8 cellular contexts compared by ENCODE assay signal in the genomic region with DNA sequence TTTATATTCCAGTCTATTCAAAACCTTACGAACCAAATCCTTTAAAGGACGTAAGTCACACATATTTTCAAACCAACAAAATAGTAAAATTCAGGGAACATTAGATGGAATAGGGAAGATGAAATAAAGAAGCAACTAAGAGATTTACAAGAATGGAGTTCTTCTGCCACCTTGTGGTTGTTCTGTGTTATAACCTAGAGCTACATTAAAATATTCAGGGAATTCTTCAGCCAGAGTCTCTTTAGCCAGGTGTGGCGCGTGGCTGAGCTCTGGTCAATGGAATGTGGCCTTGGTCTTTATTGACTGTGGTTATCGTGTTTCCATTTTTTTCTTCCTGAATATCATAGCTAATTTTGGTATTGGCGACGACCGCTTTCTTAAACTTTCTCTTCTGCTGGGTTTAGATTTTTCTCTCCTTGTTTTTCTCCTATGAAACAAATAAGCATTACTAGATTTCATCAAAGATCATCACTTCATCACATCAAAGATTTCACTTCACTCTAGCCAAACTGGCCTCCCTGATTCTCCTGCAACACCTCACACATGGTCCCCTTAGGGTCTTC.
DNase-seq lines count a peak whose midpoint lies in the region; ATAC-seq and TF ChIP-seq lines count a peak whose summit lies in the region.

No MANE protein-coding gene starts in this region.

- no peak overlapping the region for H3K9ac ChIP-seq in smooth muscle cell (ENCODE audit: low read depth)

- no peaks in the 10 kb centered on the region for H3K9me3 ChIP-seq in smooth muscle cell (replicated peaks; ENCODE audit: low read depth)

- H4K20me1 ChIP-seq in smooth muscle cell (ENCODE audit: low read depth) = no peaks in the 10 kb centered on the region

- H2AFZ ChIP-seq in smooth muscle cell (ENCODE audit: low read depth) = no peak overlapping the region

- H3K4me3 ChIP-seq in astrocyte of the cerebellum (ENCODE audit: low read depth, low read length) (no peak overlapping the region), smooth muscle cell (no peak overlapping the region)

- no peaks in the 10 kb centered on the region for H3K4me1 ChIP-seq in smooth muscle cell (ENCODE audit: low read depth)

- H3K36me3 ChIP-seq in smooth muscle cell (ENCODE audit: low read depth) = no peaks in the 10 kb centered on the region

- H3K27me3 ChIP-seq in smooth muscle cell (ENCODE audit: low read depth) = no peaks in the 10 kb centered on the region

- no peaks in the 10 kb centered on the region for H3K79me2 ChIP-seq in smooth muscle cell (ENCODE audit: low read depth)

- H3F3A ChIP-seq in smooth muscle cell (ENCODE audit: low read depth) = no peaks in the 10 kb centered on the region

- peak; percentile 48 for TF ChIP-seq CTCF in astrocyte of the cerebellum (IDR thresholded peaks at IDR 0.05; ENCODE audit: low read depth, low read length, missing control alignments)
- TF ChIP-seq CTCF in smooth muscle cell (IDR thresholded peaks at IDR 0.05; ENCODE audit: borderline replicate concordance, insufficient read depth, poor library complexity, severe bottlenecking) = peak; percentile 75

- DNase-seq in Daoy (ENCODE audit: low read depth) = peak; percentile 51
- DNase-seq in NCI-H446 treated with DMSO at 0.1 percent for 48 hours (lab: John Stamatoyannopoulos, UW) = peak; percentile 69
- DNase-seq in astrocyte of the cerebellum (ENCODE audit: low read depth) = peak; percentile 62
- DNase-seq in iPS DF 19.7 (ENCODE audit: low read depth, low spot score) = peak; percentile 33
- no peak for DNase-seq in smooth muscle cell (lab: John Stamatoyannopoulos, UW; ENCODE audit: unreplicated experiment)
- no peak for DNase-seq in stimulated activated CD4-positive, alpha-beta T cell treated with anti-CD3 and anti-CD28 coated beads, Interleukin-4, amount 100 ng/mL, for 24 hours
- no peak for DNase-seq in activated CD4-positive, CD25-positive, alpha-beta regulatory T cell treated with anti-CD3 and anti-CD28 coated beads, Interleukin-2, amount 50 U/mL, for 72 hours

- H3K4me2 ChIP-seq in smooth muscle cell = no peak overlapping the region

- peak; percentile 57 for ATAC-seq in HG02973 (IDR thresholded peaks at IDR 0.05; ENCODE audit: unreplicated experiment)

- in situ Hi-C loops in astrocyte of the cerebellum (cut with HindIII; ENCODE audit: low sequenced_read_pairs) = no loop called here

- 5% methylated on average over 8 of the region's 8 CpGs for WGBS in smooth muscle cell (ENCODE audit: low lambda C conversion rate)

- H3K27ac ChIP-seq in smooth muscle cell (ENCODE audit: low read depth) = no peak overlapping the region

Comparison
In these comparisons a context has a peak if more than half of its experiments do, and no peak if none do; other contexts are left out.
1. DNase-seq: peak in Daoy (single experiment), NCI-H446 treated with DMSO at 0.1 percent for 48 hours (single experiment), astrocyte of the cerebellum (single experiment) and iPS DF 19.7 (single experiment); none in smooth muscle cell (single experiment), stimulated activated CD4-positive, alpha-beta T cell treated with anti-CD3 and anti-CD28 coated beads, Interleukin-4, amount 100 ng/mL, for 24 hours (single experiment) and activated CD4-positive, CD25-positive, alpha-beta regulatory T cell treated with anti-CD3 and anti-CD28 coated beads, Interleukin-2, amount 50 U/mL, for 72 hours (single experiment).